ENCODE assay signal across 1 cellular context in the genomic region with DNA sequence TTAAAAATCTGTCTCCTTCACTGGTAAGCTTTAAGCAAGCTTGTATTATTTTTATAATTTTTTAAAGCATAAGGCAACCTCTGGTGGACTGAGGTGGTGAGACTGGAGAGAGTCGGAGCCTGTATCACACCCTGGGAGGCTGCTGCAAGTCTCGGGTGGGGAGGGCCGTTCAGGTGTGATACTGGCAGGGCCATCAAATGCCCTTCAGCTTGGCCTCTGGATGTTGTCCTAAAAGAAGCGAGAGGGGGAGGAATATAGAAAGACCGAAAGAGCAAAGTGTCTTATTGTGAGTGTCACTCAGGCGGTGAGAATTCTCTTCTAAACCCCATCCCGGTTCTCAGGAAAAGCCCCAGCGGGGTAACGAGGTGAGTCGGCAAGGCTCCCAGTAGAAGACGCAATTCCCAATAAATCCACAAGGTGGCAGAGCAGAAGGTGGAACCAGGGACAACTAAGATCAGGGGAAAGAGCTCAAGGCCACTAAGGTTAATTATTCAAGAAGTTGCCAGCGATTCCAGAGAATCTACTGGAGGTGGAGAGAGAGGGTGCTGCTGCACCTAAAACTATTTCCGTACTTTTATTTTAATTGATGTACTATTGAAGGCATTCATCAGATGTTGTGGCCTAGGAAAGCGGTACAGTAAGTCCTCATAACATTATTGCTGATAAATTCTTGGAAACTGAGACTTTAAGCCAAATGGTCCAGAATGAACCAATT.
TF ChIP-seq lines count a peak whose summit lies in the region.

No MANE protein-coding gene starts in this region.

TF ChIP-seq in HepG2, 621 proteins besides CTCF, POLR2A, EP300 and RAD21 (continued from another document and continues in another):
- TF ChIP-seq SMAD3 (CRISPR knock-in tag; IDR thresholded peaks at IDR 0.05) (peak; percentile 83), SRF (IDR thresholded peaks at IDR 0.05; ENCODE audit: low read depth, low read length) (no peak), ZNF709 (CRISPR knock-in tag; IDR thresholded peaks at IDR 0.05) (no peak), ZNF615 (CRISPR knock-in tag; IDR thresholded peaks at IDR 0.05; ENCODE audit: borderline replicate concordance) (no peak), ZNF264 (CRISPR knock-in tag; IDR thresholded peaks at IDR 0.05) (no peak), ZNF326 (CRISPR knock-in tag; IDR thresholded peaks at IDR 0.05; ENCODE audit: borderline replicate concordance) (no peak), ZFP36L2 (CRISPR knock-in tag; IDR thresholded peaks at IDR 0.05) (no peak), ZFP90 (CRISPR knock-in tag; IDR thresholded peaks at IDR 0.05; ENCODE audit: borderline replicate concordance) (no peak), TGIF2 (CRISPR knock-in tag; IDR thresholded peaks at IDR 0.05) (no peak), FIP1L1 (IDR thresholded peaks at IDR 0.05; ENCODE audit: borderline replicate concordance, insufficient read depth, low read depth, low read length) (no peak), ZNF24 (IDR thresholded peaks at IDR 0.05) (no peak), NR3C1 (CRISPR knock-in tag; IDR thresholded peaks at IDR 0.05) (no peak), ZNF788 (CRISPR knock-in tag; IDR thresholded peaks at IDR 0.05; ENCODE audit: borderline replicate concordance) (no peak), ZNF549 (CRISPR knock-in tag; IDR thresholded peaks at IDR 0.05) (no peak; the same call in 1 of the 2 replicates), ZMYM4 (CRISPR knock-in tag; IDR thresholded peaks at IDR 0.05) (peak; percentile 79), RELA (CRISPR knock-in tag; IDR thresholded peaks at IDR 0.05) (no peak), RFXAP (CRISPR knock-in tag; IDR thresholded peaks at IDR 0.05; ENCODE audit: borderline replicate concordance) (no peak), PCBP2 (optimal IDR thresholded peaks at IDR 0.05; ENCODE audit: low read depth, low read length, poor library complexity, severe bottlenecking) (no peak), GFI1 (CRISPR knock-in tag; IDR thresholded peaks at IDR 0.05; ENCODE audit: borderline replicate concordance) (no peak), ZBTB20 (CRISPR knock-in tag; IDR thresholded peaks at IDR 0.05; ENCODE audit: borderline replicate concordance, low read depth) (no peak), TEAD2 (CRISPR knock-in tag; IDR thresholded peaks at IDR 0.05) (no peak), SETDB1 (CRISPR knock-in tag; IDR thresholded peaks at IDR 0.05; ENCODE audit: borderline replicate concordance) (no peak), MAFG (CRISPR knock-in tag; IDR thresholded peaks at IDR 0.05) (no peak), ZNF383 (CRISPR knock-in tag; IDR thresholded peaks at IDR 0.05; ENCODE audit: borderline replicate concordance) (no peak), PTBP1 (IDR thresholded peaks at IDR 0.05; ENCODE audit: low read depth, low read length, poor library complexity, severe bottlenecking) (no peak)
- TF ChIP-seq, protein P1, sequence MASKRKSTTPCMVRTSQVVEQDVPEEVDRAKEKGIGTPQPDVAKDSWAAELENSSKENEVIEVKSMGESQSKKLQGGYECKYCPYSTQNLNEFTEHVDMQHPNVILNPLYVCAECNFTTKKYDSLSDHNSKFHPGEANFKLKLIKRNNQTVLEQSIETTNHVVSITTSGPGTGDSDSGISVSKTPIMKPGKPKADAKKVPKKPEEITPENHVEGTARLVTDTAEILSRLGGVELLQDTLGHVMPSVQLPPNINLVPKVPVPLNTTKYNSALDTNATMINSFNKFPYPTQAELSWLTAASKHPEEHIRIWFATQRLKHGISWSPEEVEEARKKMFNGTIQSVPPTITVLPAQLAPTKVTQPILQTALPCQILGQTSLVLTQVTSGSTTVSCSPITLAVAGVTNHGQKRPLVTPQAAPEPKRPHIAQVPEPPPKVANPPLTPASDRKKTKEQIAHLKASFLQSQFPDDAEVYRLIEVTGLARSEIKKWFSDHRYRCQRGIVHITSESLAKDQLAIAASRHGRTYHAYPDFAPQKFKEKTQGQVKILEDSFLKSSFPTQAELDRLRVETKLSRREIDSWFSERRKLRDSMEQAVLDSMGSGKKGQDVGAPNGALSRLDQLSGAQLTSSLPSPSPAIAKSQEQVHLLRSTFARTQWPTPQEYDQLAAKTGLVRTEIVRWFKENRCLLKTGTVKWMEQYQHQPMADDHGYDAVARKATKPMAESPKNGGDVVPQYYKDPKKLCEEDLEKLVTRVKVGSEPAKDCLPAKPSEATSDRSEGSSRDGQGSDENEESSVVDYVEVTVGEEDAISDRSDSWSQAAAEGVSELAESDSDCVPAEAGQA (IDR thresholded peaks at IDR 0.05; ENCODE audit: low read depth): no peak
- TF ChIP-seq, protein P1 (CRISPR knock-in tag; IDR thresholded peaks at IDR 0.05; ENCODE audit: borderline replicate concordance): no peak
- TF ChIP-seq, protein P2, sequence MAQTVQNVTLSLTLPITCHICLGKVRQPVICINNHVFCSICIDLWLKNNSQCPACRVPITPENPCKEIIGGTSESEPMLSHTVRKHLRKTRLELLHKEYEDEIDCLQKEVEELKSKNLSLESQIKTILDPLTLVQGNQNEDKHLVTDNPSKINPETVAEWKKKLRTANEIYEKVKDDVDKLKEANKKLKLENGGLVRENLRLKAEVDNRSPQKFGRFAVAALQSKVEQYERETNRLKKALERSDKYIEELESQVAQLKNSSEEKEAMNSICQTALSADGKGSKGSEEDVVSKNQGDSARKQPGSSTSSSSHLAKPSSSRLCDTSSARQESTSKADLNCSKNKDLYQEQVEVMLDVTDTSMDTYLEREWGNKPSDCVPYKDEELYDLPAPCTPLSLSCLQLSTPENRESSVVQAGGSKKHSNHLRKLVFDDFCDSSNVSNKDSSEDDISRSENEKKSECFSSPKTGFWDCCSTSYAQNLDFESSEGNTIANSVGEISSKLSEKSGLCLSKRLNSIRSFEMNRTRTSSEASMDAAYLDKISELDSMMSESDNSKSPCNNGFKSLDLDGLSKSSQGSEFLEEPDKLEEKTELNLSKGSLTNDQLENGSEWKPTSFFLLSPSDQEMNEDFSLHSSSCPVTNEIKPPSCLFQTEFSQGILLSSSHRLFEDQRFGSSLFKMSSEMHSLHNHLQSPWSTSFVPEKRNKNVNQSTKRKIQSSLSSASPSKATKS (CRISPR knock-in tag; IDR thresholded peaks at IDR 0.05): no peak
- TF ChIP-seq, protein P3, sequence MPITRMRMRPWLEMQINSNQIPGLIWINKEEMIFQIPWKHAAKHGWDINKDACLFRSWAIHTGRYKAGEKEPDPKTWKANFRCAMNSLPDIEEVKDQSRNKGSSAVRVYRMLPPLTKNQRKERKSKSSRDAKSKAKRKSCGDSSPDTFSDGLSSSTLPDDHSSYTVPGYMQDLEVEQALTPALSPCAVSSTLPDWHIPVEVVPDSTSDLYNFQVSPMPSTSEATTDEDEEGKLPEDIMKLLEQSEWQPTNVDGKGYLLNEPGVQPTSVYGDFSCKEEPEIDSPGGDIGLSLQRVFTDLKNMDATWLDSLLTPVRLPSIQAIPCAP (CRISPR knock-in tag; IDR thresholded peaks at IDR 0.05; ENCODE audit: low read depth): no peak
- TF ChIP-seq, protein P4, sequence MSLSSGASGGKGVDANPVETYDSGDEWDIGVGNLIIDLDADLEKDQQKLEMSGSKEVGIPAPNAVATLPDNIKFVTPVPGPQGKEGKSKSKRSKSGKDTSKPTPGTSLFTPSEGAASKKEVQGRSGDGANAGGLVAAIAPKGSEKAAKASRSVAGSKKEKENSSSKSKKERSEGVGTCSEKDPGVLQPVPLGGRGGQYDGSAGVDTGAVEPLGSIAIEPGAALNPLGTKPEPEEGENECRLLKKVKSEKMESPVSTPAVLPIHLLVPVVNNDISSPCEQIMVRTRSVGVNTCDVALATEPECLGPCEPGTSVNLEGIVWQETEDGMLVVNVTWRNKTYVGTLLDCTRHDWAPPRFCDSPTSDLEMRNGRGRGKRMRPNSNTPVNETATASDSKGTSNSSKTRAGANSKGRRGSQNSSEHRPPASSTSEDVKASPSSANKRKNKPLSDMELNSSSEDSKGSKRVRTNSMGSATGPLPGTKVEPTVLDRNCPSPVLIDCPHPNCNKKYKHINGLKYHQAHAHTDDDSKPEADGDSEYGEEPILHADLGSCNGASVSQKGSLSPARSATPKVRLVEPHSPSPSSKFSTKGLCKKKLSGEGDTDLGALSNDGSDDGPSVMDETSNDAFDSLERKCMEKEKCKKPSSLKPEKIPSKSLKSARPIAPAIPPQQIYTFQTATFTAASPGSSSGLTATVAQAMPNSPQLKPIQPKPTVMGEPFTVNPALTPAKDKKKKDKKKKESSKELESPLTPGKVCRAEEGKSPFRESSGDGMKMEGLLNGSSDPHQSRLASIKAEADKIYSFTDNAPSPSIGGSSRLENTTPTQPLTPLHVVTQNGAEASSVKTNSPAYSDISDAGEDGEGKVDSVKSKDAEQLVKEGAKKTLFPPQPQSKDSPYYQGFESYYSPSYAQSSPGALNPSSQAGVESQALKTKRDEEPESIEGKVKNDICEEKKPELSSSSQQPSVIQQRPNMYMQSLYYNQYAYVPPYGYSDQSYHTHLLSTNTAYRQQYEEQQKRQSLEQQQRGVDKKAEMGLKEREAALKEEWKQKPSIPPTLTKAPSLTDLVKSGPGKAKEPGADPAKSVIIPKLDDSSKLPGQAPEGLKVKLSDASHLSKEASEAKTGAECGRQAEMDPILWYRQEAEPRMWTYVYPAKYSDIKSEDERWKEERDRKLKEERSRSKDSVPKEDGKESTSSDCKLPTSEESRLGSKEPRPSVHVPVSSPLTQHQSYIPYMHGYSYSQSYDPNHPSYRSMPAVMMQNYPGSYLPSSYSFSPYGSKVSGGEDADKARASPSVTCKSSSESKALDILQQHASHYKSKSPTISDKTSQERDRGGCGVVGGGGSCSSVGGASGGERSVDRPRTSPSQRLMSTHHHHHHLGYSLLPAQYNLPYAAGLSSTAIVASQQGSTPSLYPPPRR (CRISPR knock-in tag; IDR thresholded peaks at IDR 0.05; ENCODE audit: borderline replicate concordance): no peak
- TF ChIP-seq, protein P5, sequence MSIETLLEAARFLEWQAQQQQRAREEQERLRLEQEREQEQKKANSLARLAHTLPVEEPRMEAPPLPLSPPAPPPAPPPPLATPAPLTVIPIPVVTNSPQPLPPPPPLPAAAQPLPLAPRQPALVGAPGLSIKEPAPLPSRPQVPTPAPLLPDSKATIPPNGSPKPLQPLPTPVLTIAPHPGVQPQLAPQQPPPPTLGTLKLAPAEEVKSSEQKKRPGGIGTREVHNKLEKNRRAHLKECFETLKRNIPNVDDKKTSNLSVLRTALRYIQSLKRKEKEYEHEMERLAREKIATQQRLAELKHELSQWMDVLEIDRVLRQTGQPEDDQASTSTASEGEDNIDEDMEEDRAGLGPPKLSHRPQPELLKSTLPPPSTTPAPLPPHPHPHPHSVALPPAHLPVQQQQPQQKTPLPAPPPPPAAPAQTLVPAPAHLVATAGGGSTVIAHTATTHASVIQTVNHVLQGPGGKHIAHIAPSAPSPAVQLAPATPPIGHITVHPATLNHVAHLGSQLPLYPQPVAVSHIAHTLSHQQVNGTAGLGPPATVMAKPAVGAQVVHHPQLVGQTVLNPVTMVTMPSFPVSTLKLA (IDR thresholded peaks at IDR 0.05): no peak
- TF ChIP-seq, protein P6, sequence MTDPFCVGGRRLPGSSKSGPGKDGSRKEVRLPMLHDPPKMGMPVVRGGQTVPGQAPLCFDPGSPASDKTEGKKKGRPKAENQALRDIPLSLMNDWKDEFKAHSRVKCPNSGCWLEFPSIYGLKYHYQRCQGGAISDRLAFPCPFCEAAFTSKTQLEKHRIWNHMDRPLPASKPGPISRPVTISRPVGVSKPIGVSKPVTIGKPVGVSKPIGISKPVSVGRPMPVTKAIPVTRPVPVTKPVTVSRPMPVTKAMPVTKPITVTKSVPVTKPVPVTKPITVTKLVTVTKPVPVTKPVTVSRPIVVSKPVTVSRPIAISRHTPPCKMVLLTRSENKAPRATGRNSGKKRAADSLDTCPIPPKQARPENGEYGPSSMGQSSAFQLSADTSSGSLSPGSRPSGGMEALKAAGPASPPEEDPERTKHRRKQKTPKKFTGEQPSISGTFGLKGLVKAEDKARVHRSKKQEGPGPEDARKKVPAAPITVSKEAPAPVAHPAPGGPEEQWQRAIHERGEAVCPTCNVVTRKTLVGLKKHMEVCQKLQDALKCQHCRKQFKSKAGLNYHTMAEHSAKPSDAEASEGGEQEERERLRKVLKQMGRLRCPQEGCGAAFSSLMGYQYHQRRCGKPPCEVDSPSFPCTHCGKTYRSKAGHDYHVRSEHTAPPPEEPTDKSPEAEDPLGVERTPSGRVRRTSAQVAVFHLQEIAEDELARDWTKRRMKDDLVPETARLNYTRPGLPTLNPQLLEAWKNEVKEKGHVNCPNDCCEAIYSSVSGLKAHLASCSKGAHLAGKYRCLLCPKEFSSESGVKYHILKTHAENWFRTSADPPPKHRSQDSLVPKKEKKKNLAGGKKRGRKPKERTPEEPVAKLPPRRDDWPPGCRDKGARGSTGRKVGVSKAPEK (CRISPR knock-in tag; IDR thresholded peaks at IDR 0.05; ENCODE audit: borderline replicate concordance): no peak
- TF ChIP-seq, protein P7, sequence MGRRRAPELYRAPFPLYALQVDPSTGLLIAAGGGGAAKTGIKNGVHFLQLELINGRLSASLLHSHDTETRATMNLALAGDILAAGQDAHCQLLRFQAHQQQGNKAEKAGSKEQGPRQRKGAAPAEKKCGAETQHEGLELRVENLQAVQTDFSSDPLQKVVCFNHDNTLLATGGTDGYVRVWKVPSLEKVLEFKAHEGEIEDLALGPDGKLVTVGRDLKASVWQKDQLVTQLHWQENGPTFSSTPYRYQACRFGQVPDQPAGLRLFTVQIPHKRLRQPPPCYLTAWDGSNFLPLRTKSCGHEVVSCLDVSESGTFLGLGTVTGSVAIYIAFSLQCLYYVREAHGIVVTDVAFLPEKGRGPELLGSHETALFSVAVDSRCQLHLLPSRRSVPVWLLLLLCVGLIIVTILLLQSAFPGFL (CRISPR knock-in tag; IDR thresholded peaks at IDR 0.05): no peak
